1 cellular context compared by ENCODE assay signal in the genomic region with DNA sequence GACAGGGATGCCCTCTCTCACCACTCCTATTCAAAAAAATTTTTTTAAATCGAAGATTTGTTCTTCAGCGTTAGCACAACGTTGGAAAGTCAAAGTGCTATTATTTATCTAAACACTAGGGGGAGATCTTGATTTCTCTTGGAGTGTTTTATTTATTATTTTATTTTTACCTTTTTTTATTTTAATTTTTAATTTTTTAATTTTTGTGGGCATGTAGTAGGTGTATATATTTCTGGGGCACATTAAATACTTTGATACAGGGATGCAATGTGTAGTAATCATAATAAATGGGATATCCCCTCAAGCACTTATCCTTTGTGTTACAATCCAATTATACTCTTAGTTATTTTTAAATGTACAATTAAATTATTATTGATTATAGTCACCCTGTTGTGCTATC.
TF ChIP-seq lines count a peak whose summit lies in the region.

No MANE protein-coding gene starts in this region.

TF ChIP-seq in SK-N-SH treated with all-trans-retinoic acid at 6 μM for 48 hours, 23 proteins besides CTCF, POLR2A, EP300 and RAD21 (continued from another document):
- TF ChIP-seq, protein P1, sequence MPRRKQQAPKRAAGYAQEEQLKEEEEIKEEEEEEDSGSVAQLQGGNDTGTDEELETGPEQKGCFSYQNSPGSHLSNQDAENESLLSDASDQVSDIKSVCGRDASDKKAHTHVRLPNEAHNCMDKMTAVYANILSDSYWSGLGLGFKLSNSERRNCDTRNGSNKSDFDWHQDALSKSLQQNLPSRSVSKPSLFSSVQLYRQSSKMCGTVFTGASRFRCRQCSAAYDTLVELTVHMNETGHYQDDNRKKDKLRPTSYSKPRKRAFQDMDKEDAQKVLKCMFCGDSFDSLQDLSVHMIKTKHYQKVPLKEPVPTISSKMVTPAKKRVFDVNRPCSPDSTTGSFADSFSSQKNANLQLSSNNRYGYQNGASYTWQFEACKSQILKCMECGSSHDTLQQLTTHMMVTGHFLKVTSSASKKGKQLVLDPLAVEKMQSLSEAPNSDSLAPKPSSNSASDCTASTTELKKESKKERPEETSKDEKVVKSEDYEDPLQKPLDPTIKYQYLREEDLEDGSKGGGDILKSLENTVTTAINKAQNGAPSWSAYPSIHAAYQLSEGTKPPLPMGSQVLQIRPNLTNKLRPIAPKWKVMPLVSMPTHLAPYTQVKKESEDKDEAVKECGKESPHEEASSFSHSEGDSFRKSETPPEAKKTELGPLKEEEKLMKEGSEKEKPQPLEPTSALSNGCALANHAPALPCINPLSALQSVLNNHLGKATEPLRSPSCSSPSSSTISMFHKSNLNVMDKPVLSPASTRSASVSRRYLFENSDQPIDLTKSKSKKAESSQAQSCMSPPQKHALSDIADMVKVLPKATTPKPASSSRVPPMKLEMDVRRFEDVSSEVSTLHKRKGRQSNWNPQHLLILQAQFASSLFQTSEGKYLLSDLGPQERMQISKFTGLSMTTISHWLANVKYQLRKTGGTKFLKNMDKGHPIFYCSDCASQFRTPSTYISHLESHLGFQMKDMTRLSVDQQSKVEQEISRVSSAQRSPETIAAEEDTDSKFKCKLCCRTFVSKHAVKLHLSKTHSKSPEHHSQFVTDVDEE (CRISPR knock-in tag; IDR thresholded peaks at IDR 0.05), result no peak
- TF ChIP-seq OSR1 (CRISPR knock-in tag; IDR thresholded peaks at IDR 0.05) (no peak), RARB (CRISPR knock-in tag; IDR thresholded peaks at IDR 0.05) (no peak), ZFP30 (CRISPR knock-in tag; IDR thresholded peaks at IDR 0.05) (no peak)
